Comparison of ENCODE assay signal across 8 cellular contexts in genomic region chr4:17111959-17112659, GRCh38.
A peak's percentile ranks its signal among the peaks of the same experiment; 100 is the strongest.
DNase-seq lines count a peak whose midpoint lies in the region; ATAC-seq and TF ChIP-seq lines count a peak whose summit lies in the region.

No MANE protein-coding gene starts in this region.

- no peaks in the 10 kb centered on the region for H3K4me1 Mint-ChIP-seq in MCF 10A (ENCODE audit: insufficient read depth, unreplicated experiment)
- H3K4me1 Mint-ChIP-seq in stimulated activated memory B cell treated with anti-CD40 and anti-IgM and Interleukin-4, amounts not matched to agents 10 μg/mL and 1 μg/mL and 100 μg/mL, for 72 hours = no peaks in the 10 kb centered on the region

- intact Hi-C loops in MCF 10A (cut with micrococcal nuclease) (loop anchor here (10.0 kb wide), 1 partner anchor 213 kb away; no protein-coding TSS in a partner anchor), breast epithelium (cut with DNase I; ENCODE audit: low total_unique reads) (no loop called here), posterior vena cava (cut with DNase I) (no loop called here)

- H3K4me1 ChIP-seq in breast epithelium (peaks cover 0 to 3% of the 10 kb centered on the region in 2 donors), fibroblast of lung (ENCODE audit: control insufficient read depth, extremely low read depth, insufficient read depth, low read length) (no peaks in the 10 kb centered on the region), smooth muscle cell (ENCODE audit: low read depth) (no peaks in the 10 kb centered on the region)

- no peak overlapping the region for H3K4me3 Mint-ChIP-seq in MCF 10A (ENCODE audit: unreplicated experiment)
- no peak overlapping the region for H3K4me3 Mint-ChIP-seq in stimulated activated memory B cell treated with anti-CD40 and anti-IgM and Interleukin-4, amounts not matched to agents 10 μg/mL and 1 μg/mL and 100 μg/mL, for 72 hours

- peak overlapping the region in 1 of 2 donors; percentile 38 for H3K27ac ChIP-seq in breast epithelium
- H3K27ac ChIP-seq in fibroblast of lung (ENCODE audit: insufficient read depth, low read length) = no peak overlapping the region
- H3K27ac ChIP-seq in smooth muscle cell (ENCODE audit: low read depth) = peak overlapping the region; percentile 30

- peaks cover 14% of the 10 kb centered on the region for H3K9me3 Mint-ChIP-seq in MCF 10A (ENCODE audit: unreplicated experiment)
- H3K9me3 Mint-ChIP-seq in stimulated activated memory B cell treated with anti-CD40 and anti-IgM and Interleukin-4, amounts not matched to agents 10 μg/mL and 1 μg/mL and 100 μg/mL, for 72 hours = peaks cover 12% of the 10 kb centered on the region

- no TSS peak for BruUV-seq in MCF 10A (replicated peaks; lab: Mats Ljungman, UMichigan)

- H3K36me3 ChIP-seq in breast epithelium (no peaks in the 10 kb centered on the region), fibroblast of lung (ENCODE audit: control insufficient read depth, insufficient read depth, low read length) (no peaks in the 10 kb centered on the region), smooth muscle cell (ENCODE audit: low read depth) (no peaks in the 10 kb centered on the region)

- H3K4me3 ChIP-seq in breast epithelium = no peak overlapping the region
- no peak overlapping the region for H3K4me3 ChIP-seq in fibroblast of lung (replicated peaks in 1 of 4; ENCODE audit: control extremely low read depth in 1 of 4, insufficient read depth in 1 of 4, low read depth in 3 of 4, low read length in 4 of 4)
- no peak overlapping the region for H3K4me3 ChIP-seq in smooth muscle cell

- no peak overlapping the region for H2AFZ ChIP-seq in fibroblast of lung (ENCODE audit: low read length)
- peak overlapping the region; percentile 30 for H2AFZ ChIP-seq in smooth muscle cell (ENCODE audit: low read depth)

- H3K27me3 ChIP-seq in breast epithelium = no peaks in the 10 kb centered on the region
- H3K27me3 ChIP-seq in fibroblast of lung (ENCODE audit: control insufficient read depth, insufficient read depth, low read length) = no peaks in the 10 kb centered on the region
- H3K27me3 ChIP-seq in smooth muscle cell (ENCODE audit: low read depth) = no peaks in the 10 kb centered on the region

- H3K9me3 ChIP-seq in breast epithelium (no peaks in the 10 kb centered on the region), fibroblast of lung (ENCODE audit: control insufficient read depth, insufficient read depth, low read depth, low read length) (no peaks in the 10 kb centered on the region), smooth muscle cell (replicated peaks; ENCODE audit: low read depth) (no peaks in the 10 kb centered on the region)

- CTCF ChIA-PET in MCF 10A (lab: Yijun Ruan, JAX) = interaction anchor here (1.0 to 1.1 kb wide), 3 partner anchors 9 to 21 kb away, joined by 3 to 4 read pairs (median 3); no protein-coding TSS in a partner anchor

- no peak overlapping the region for H3K4me2 ChIP-seq in fibroblast of lung (ENCODE audit: extremely low read depth, insufficient read depth, low read length)
- peak overlapping the region; percentile 33 for H3K4me2 ChIP-seq in smooth muscle cell

- no peaks in the 10 kb centered on the region for H3K79me2 ChIP-seq in fibroblast of lung (ENCODE audit: control insufficient read depth, insufficient read depth, low read length)
- no peaks in the 10 kb centered on the region for H3K79me2 ChIP-seq in smooth muscle cell (ENCODE audit: low read depth)

- no peak for ATAC-seq in stimulated activated memory B cell treated with anti-CD40 and anti-IgM and Interleukin-4, amounts not matched to agents 10 μg/mL and 1 μg/mL and 100 μg/mL, for 72 hours

- POLR2A ChIA-PET in MCF 10A (lab: Yijun Ruan, JAX) = no interaction called here

- H4K20me1 ChIP-seq in fibroblast of lung (ENCODE audit: control insufficient read depth, extremely low read depth, insufficient read depth, low read length) = no peaks in the 10 kb centered on the region
- no peaks in the 10 kb centered on the region for H4K20me1 ChIP-seq in smooth muscle cell (ENCODE audit: low read depth)

- no peak overlapping the region for H3K9ac ChIP-seq in fibroblast of lung (ENCODE audit: insufficient read depth, low read length)
- no peak overlapping the region for H3K9ac ChIP-seq in smooth muscle cell (ENCODE audit: low read depth)

- TF ChIP-seq POLR2A in breast epithelium (IDR thresholded peaks at IDR 0.05) = no peak

- no peaks in the 10 kb centered on the region for H3K36me3 Mint-ChIP-seq in MCF 10A (ENCODE audit: insufficient read depth, unreplicated experiment)
- no peaks in the 10 kb centered on the region for H3K36me3 Mint-ChIP-seq in stimulated activated memory B cell treated with anti-CD40 and anti-IgM and Interleukin-4, amounts not matched to agents 10 μg/mL and 1 μg/mL and 100 μg/mL, for 72 hours

- no peak overlapping the region for H3K27ac Mint-ChIP-seq in MCF 10A (ENCODE audit: low read depth, unreplicated experiment)
- H3K27ac Mint-ChIP-seq in stimulated activated memory B cell treated with anti-CD40 and anti-IgM and Interleukin-4, amounts not matched to agents 10 μg/mL and 1 μg/mL and 100 μg/mL, for 72 hours = no peak overlapping the region

- no peaks in the 10 kb centered on the region for H3F3A ChIP-seq in smooth muscle cell (ENCODE audit: low read depth)

- peak; percentile 35 for TF ChIP-seq CTCF in MCF 10A (IDR thresholded peaks at IDR 0.05; ENCODE audit: unreplicated experiment)
- no peak for TF ChIP-seq CTCF in breast epithelium (IDR thresholded peaks at IDR 0.05)
- peak; percentile 34 to 52 for TF ChIP-seq CTCF in fibroblast of lung (conservative IDR thresholded peaks at IDR 0.05 in 1 of 2, IDR thresholded peaks at IDR 0.05 in 1 of 2; ENCODE audit: low read depth in 1 of 2, low read length in 2 of 2)
- TF ChIP-seq CTCF in smooth muscle cell (IDR thresholded peaks at IDR 0.05; ENCODE audit: borderline replicate concordance, insufficient read depth, poor library complexity, severe bottlenecking) = peak; percentile 40

- 77% methylated on average over 6 of the region's 6 CpGs for WGBS in smooth muscle cell (ENCODE audit: low lambda C conversion rate)

- DNase-seq in MCF 10A (ENCODE audit: unreplicated experiment) = peak; percentile 63
- DNase-seq in breast epithelium (ENCODE audit: low spot score in 2 of 2) = no peak
- DNase-seq in NCI-H69 (lab: John Stamatoyannopoulos, UW) = peak; percentile 0
- DNase-seq in fibroblast of lung (ENCODE audit: low read depth in 2 of 2) = no peak
- DNase-seq in smooth muscle cell (lab: John Stamatoyannopoulos, UW; ENCODE audit: unreplicated experiment) = no peak
- DNase-seq in posterior vena cava (ENCODE audit: low spot score) = no peak
- DNase-seq in NCI-H2029 (lab: John Stamatoyannopoulos, UW) = no peak

- H3K27me3 Mint-ChIP-seq in MCF 10A (ENCODE audit: insufficient read depth, unreplicated experiment) = no peaks in the 10 kb centered on the region
- H3K27me3 Mint-ChIP-seq in stimulated activated memory B cell treated with anti-CD40 and anti-IgM and Interleukin-4, amounts not matched to agents 10 μg/mL and 1 μg/mL and 100 μg/mL, for 72 hours = no peaks in the 10 kb centered on the region

Comparison
In these comparisons a context has a peak if more than half of its experiments do, and no peak if none do; other contexts are left out.
1. DNase-seq: peak in MCF 10A (single experiment) and NCI-H69 (single experiment); none in breast epithelium (0 of 2), fibroblast of lung (0 of 2), smooth muscle cell (single experiment), posterior vena cava (single experiment) and NCI-H2029 (single experiment).
2. CTCF ChIP-seq: peak in MCF 10A (single experiment), fibroblast of lung (2 of 2) and smooth muscle cell (single experiment); none in breast epithelium (0 of 3).